26 cellular contexts compared by ENCODE assay signal in the genomic region with DNA sequence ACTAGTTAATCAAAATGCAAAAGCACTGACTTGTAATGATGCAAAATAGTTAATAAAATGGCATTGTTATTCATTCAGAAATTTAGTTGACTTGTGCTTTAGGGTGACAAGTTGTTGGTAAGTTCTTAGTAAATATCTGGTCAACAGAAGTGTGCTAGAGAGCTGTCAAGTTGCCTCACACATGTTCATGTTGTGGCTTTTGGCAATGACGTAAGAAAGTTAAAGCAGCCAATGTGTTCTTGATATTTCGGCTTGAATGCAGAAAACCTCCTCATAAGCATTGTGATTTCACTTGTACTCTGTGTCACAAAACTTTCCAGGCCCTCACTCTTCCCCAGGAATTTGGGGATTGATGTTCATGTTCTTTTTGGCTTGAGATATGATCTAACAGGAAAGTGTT.
"Had no signal": no experiment of that assay in that cellular context is flagged by ENCODE, and none has a peak within 500 bp of the region (broad histone marks: within the 10 kb centered on the region; RNA-seq: fewer than 3 reads in every experiment).

No MANE protein-coding gene starts in this region.

- H3K4me1 ChIP-seq: heart right ventricle, parathyroid adenoma, spleen, uterus had no signal

- H3K36me3 ChIP-seq: cardiac muscle cell, heart right ventricle, spleen, uterus had no signal

- H3K9me3 Mint-ChIP-seq: brain; T-helper 1 cell treated with Interleukin-12 subunit alpha and Interleukin-12 subunit beta and Interleukin-4 antibody, amounts not matched to agents 30 μg/mL and 1 μg/mL, for 36 hours; type B pancreatic cell had no signal

- H3K4me3 ChIP-seq: cardiac muscle cell, coronary artery, dorsolateral prefrontal cortex, heart right ventricle, spleen, uterus had no signal

- H3K4me3 Mint-ChIP-seq: activated CD8-positive, alpha-beta memory T cell treated with anti-CD3 and anti-CD28 coated beads, Interleukin-2, amount 10 ng/mL, durations not matched to agents 7 days and 5 days; activated CD8-positive, alpha-beta T cell treated with anti-CD3 and anti-CD28 coated beads, Interleukin-2, amount 10 ng/mL, durations not matched to agents 7 days and 5 days; brain; memory B cell; naive thymus-derived CD4-positive, alpha-beta T cell; T-helper 1 cell treated with Interleukin-12 subunit alpha and Interleukin-12 subunit beta and Interleukin-4 antibody, amounts not matched to agents 30 μg/mL and 1 μg/mL, for 36 hours; type B pancreatic cell had no signal

- H3K36me3 Mint-ChIP-seq: activated CD8-positive, alpha-beta memory T cell treated with anti-CD3 and anti-CD28 coated beads, Interleukin-2, amount 10 ng/mL, durations not matched to agents 7 days and 5 days; activated naive CD4-positive, alpha-beta T cell treated with anti-CD3 and anti-CD28 coated beads, Interleukin-2, amount 50 U/mL, for 72 hours; brain; memory B cell; type B pancreatic cell had no signal

- H3K27ac Mint-ChIP-seq: activated CD8-positive, alpha-beta memory T cell treated with anti-CD3 and anti-CD28 coated beads, Interleukin-2, amount 10 ng/mL, durations not matched to agents 7 days and 5 days; activated CD8-positive, alpha-beta T cell treated with anti-CD3 and anti-CD28 coated beads, Interleukin-2, amount 10 ng/mL, durations not matched to agents 7 days and 5 days; activated naive CD4-positive, alpha-beta T cell treated with anti-CD3 and anti-CD28 coated beads, Interleukin-2, amount 50 U/mL, for 72 hours; activated T-helper 2 cell treated with anti-CD3 and anti-CD28 coated beads, Interferon-gamma antibody, Interleukin-2, Interleukin-4, amounts not matched to agents 10 μg/mL and 5 μg/mL and 100 μg/mL, durations not matched to agents 14 hours and 24 hours and 36 hours; brain; memory B cell; naive thymus-derived CD4-positive, alpha-beta T cell; T-helper 1 cell treated with Interleukin-12 subunit alpha and Interleukin-12 subunit beta and Interleukin-4 antibody, amounts not matched to agents 30 μg/mL and 1 μg/mL, for 36 hours; type B pancreatic cell had no signal

- ATAC-seq: activated CD8-positive, alpha-beta memory T cell treated with anti-CD3 and anti-CD28 coated beads, Interleukin-2, amount 10 ng/mL, durations not matched to agents 7 days and 5 days; activated CD8-positive, alpha-beta T cell treated with anti-CD3 and anti-CD28 coated beads, Interleukin-2, amount 10 ng/mL, durations not matched to agents 7 days and 5 days; activated naive CD4-positive, alpha-beta T cell treated with anti-CD3 and anti-CD28 coated beads, Interleukin-2, amount 50 U/mL, for 72 hours; heart right ventricle; naive thymus-derived CD4-positive, alpha-beta T cell; right cardiac atrium; stimulated activated naive CD8-positive, alpha-beta T cell treated with anti-CD3 and anti-CD28 coated beads, Interleukin-15, Interleukin-2, amounts not matched to agents 100 U/mL and 50 U/mL, for 24 hours had no signal

- DNase-seq: activated CD4-positive, alpha-beta T cell treated with anti-CD3 and anti-CD28 coated beads, Interleukin-2, amount 50 U/mL, for 1 hour; activated CD8-positive, alpha-beta memory T cell treated with anti-CD3 and anti-CD28 coated beads, Interleukin-2, amount 10 ng/mL, durations not matched to agents 7 days and 5 days; activated CD8-positive, alpha-beta T cell treated with anti-CD3 and anti-CD28 coated beads, Interleukin-2, amount 10 ng/mL, durations not matched to agents 7 days and 5 days; activated T-cell treated with anti-CD3 and anti-CD28 coated beads, Interleukin-2, amount 50 U/mL, for 48 hours; aorta; cerebellar nuclear complex; dorsolateral prefrontal cortex; effector memory CD4-positive, alpha-beta T cell; foreskin melanocyte; heart right ventricle; midbrain; naive thymus-derived CD4-positive, alpha-beta T cell; right cardiac atrium; spleen; stimulated activated naive CD8-positive, alpha-beta T cell treated with anti-CD3 and anti-CD28 coated beads, Interleukin-15, Interleukin-2, amounts not matched to agents 100 U/mL and 50 U/mL, for 24 hours; T-helper 9 cell; uterus had no signal

- H3K27me3 Mint-ChIP-seq: activated CD8-positive, alpha-beta memory T cell treated with anti-CD3 and anti-CD28 coated beads, Interleukin-2, amount 10 ng/mL, durations not matched to agents 7 days and 5 days; brain; memory B cell; naive thymus-derived CD4-positive, alpha-beta T cell; type B pancreatic cell had no signal

- H3K27ac ChIP-seq: cardiac muscle cell, coronary artery, dorsolateral prefrontal cortex, heart right ventricle, parathyroid adenoma, spleen, uterus had no signal

- H3K27me3 ChIP-seq: cardiac muscle cell, heart right ventricle, spleen, uterus had no signal

- H3K9me3 ChIP-seq: heart right ventricle, uterus had no signal

- H3K4me1 Mint-ChIP-seq: activated CD8-positive, alpha-beta memory T cell treated with anti-CD3 and anti-CD28 coated beads, Interleukin-2, amount 10 ng/mL, durations not matched to agents 7 days and 5 days; brain; memory B cell; naive thymus-derived CD4-positive, alpha-beta T cell had no signal
